Comparison of ENCODE assay signal across 1 cellular context in the genomic region with DNA sequence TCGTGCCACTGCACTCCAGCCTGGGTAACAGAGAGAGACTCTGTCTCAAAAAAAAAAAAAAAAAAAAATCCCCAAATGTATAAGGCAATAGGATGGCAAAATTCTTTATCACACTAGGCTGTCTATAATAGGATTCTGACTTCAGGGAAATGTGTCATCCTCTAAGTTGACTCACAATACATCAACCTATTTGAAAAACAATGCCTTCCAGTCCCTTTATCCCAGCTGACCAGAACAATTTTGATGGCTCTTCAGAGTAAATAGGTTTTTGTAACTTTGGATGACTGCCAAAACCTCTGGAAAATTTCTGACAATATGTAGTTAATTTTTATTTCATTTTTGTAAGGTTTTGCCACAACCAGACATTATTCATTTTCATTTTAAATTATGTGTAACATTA.
TF ChIP-seq lines count a peak whose summit lies in the region.

No MANE protein-coding gene starts in this region.

TF ChIP-seq in K562, 482 proteins besides CTCF, POLR2A, EP300 and RAD21:
- TF ChIP-seq, protein P1, sequence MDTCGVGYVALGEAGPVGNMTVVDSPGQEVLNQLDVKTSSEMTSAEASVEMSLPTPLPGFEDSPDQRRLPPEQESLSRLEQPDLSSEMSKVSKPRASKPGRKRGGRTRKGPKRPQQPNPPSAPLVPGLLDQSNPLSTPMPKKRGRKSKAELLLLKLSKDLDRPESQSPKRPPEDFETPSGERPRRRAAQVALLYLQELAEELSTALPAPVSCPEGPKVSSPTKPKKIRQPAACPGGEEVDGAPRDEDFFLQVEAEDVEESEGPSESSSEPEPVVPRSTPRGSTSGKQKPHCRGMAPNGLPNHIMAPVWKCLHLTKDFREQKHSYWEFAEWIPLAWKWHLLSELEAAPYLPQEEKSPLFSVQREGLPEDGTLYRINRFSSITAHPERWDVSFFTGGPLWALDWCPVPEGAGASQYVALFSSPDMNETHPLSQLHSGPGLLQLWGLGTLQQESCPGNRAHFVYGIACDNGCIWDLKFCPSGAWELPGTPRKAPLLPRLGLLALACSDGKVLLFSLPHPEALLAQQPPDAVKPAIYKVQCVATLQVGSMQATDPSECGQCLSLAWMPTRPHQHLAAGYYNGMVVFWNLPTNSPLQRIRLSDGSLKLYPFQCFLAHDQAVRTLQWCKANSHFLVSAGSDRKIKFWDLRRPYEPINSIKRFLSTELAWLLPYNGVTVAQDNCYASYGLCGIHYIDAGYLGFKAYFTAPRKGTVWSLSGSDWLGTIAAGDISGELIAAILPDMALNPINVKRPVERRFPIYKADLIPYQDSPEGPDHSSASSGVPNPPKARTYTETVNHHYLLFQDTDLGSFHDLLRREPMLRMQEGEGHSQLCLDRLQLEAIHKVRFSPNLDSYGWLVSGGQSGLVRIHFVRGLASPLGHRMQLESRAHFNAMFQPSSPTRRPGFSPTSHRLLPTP (IDR thresholded peaks at IDR 0.05; ENCODE audit: borderline replicate concordance, extremely low read depth, insufficient read length), result no peak
- no peak for TF ChIP-seq SRSF1 (IDR thresholded peaks at IDR 0.05; ENCODE audit: low read depth, low read length)
- TF ChIP-seq, protein P2, sequence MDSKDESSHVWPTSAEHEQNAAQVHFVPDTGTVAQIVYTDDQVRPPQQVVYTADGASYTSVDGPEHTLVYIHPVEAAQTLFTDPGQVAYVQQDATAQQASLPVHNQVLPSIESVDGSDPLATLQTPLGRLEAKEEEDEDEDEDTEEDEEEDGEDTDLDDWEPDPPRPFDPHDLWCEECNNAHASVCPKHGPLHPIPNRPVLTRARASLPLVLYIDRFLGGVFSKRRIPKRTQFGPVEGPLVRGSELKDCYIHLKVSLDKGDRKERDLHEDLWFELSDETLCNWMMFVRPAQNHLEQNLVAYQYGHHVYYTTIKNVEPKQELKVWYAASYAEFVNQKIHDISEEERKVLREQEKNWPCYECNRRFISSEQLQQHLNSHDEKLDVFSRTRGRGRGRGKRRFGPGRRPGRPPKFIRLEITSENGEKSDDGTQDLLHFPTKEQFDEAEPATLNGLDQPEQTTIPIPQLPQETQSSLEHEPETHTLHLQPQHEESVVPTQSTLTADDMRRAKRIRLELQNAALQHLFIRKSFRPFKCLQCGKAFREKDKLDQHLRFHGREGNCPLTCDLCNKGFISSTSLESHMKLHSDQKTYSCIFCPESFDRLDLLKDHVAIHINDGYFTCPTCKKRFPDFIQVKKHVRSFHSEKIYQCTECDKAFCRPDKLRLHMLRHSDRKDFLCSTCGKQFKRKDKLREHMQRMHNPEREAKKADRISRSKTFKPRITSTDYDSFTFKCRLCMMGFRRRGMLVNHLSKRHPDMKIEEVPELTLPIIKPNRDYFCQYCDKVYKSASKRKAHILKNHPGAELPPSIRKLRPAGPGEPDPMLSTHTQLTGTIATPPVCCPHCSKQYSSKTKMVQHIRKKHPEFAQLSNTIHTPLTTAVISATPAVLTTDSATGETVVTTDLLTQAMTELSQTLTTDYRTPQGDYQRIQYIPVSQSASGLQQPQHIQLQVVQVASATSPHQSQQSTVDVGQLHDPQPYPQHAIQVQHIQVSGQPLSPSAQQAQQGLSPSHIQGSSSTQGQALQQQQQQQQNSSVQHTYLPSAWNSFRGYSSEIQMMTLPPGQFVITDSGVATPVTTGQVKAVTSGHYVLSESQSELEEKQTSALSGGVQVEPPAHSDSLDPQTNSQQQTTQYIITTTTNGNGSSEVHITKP (IDR thresholded peaks at IDR 0.05; ENCODE audit: partially characterized antibody), result no peak
- no peak for TF ChIP-seq MEIS2 (IDR thresholded peaks at IDR 0.05; ENCODE audit: partially characterized antibody)
- TF ChIP-seq MAFK (IDR thresholded peaks at IDR 0.05; ENCODE audit: low read length), result no peak
- peak; percentile 36; the same call in 1 of the 2 replicates for TF ChIP-seq NFIC (IDR thresholded peaks at IDR 0.05)
- no peak for TF ChIP-seq EGR1 (conservative IDR thresholded peaks at IDR 0.05)
- no peak for TF ChIP-seq POLR3A (IDR thresholded peaks at IDR 0.05; ENCODE audit: borderline replicate concordance, extremely low read depth, insufficient read depth, insufficient read length)
- TF ChIP-seq, protein P3, sequence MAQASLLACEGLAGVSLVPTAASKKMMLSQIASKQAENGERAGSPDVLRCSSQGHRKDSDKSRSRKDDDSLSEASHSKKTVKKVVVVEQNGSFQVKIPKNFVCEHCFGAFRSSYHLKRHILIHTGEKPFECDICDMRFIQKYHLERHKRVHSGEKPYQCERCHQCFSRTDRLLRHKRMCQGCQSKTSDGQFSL (CRISPR knock-in tag; IDR thresholded peaks at IDR 0.05), result no peak
- TF ChIP-seq, protein P3 (tag; IDR thresholded peaks at IDR 0.05), result no peak
